Comparison of ENCODE assay signal across 9 cellular contexts in the genomic region with DNA sequence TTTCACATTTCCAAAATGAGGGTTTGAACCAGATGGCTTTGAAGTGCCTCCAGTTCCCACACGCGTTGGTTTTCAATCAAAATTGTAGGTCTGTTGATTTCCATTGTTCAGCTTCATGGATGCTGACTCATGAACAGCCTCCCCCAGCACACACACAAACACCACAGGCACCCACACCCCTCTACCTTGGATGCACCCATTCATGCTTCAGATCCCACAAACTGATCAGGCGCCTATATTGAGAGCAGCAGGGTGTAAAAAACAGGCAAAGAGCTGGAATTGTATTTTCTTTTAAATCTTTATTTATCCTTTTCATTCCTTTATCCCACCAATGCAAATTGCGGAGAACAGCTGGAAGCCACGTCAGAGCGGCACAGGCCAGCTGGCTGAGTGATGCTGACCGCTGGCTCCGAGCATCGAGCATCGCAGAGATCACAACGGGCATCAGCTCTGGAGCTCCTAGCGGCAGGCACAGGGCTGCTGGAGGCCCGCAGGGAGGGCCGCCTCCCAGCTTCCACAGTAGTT. TPM values are rescaled to one million over a fixed set of nuclear protein-coding genes. Genes with fewer than 3 reads are reported as not detected.
DNase-seq lines count a peak whose midpoint lies in the region; ATAC-seq and TF ChIP-seq lines count a peak whose summit lies in the region.
"Had no signal": no experiment of that assay in that cellular context is flagged by ENCODE, and none has a peak within 500 bp of the region (broad histone marks: within the 10 kb centered on the region; RNA-seq: fewer than 3 reads in every experiment).

No MANE protein-coding gene starts in this region.

- H3K4me1 Mint-ChIP-seq in activated naive CD8-positive, alpha-beta T cell treated with anti-CD3 and anti-CD28 coated beads for 36 hours: peaks cover 49% of the 10 kb centered on the region

- no peaks in the 10 kb centered on the region for H3K9me3 Mint-ChIP-seq in activated naive CD8-positive, alpha-beta T cell treated with anti-CD3 and anti-CD28 coated beads for 36 hours

- ATAC-seq in GM18907 (IDR thresholded peaks at IDR 0.05; ENCODE audit: unreplicated experiment) (no peak), GM19023 (IDR thresholded peaks at IDR 0.05; ENCODE audit: unreplicated experiment) (no peak), HG02970 (IDR thresholded peaks at IDR 0.05; ENCODE audit: low FRiP score, unreplicated experiment) (no peak)

- H3K27me3 Mint-ChIP-seq in activated naive CD8-positive, alpha-beta T cell treated with anti-CD3 and anti-CD28 coated beads for 36 hours: no peaks in the 10 kb centered on the region

- in situ Hi-C loops in ACHN (cut with HindIII; ENCODE audit: low pct_ligation_motif_present, low pct_unique_long_range_greater_than_20kb, low sequenced_read_pairs): no loop called here

- no peak overlapping the region for H3K4me3 Mint-ChIP-seq in activated naive CD8-positive, alpha-beta T cell treated with anti-CD3 and anti-CD28 coated beads for 36 hours

- peak overlapping the region; percentile 22 for H3K27ac Mint-ChIP-seq in activated naive CD8-positive, alpha-beta T cell treated with anti-CD3 and anti-CD28 coated beads for 36 hours

- H3K4me3 ChIP-seq in HFF-Myc (replicated peaks; ENCODE audit: low read depth, low read length): no peak overlapping the region

- peaks cover 2% of the 10 kb centered on the region for H3K36me3 Mint-ChIP-seq in activated naive CD8-positive, alpha-beta T cell treated with anti-CD3 and anti-CD28 coated beads for 36 hours

- DNase-seq in ACHN (peak; percentile 20), HFF-Myc (ENCODE audit: extremely low read depth, low read depth) (peak; percentile 27), inferior parietal cortex (ENCODE audit: extremely low spot score) (peak; percentile 46), NAMALWA (ENCODE audit: low spot score) (no peak)
- DNase-seq in activated naive CD8-positive, alpha-beta T cell treated with anti-CD3 and anti-CD28 coated beads for 36 hours: no peak
- DNase-seq: Kasumi-1 had no signal

- no peak for TF ChIP-seq CTCF in HFF-Myc (IDR thresholded peaks at IDR 0.05; ENCODE audit: low read depth, low read length, missing control alignments)

RNA-seq across cellular contexts. Expression of gene TBC1D7, which starts 29.3 kb away (rescaled TPM):
- 10 to 100 TPM; 20.2 to 20.6 TPM for total RNA-seq in activated naive CD8-positive, alpha-beta T cell treated with anti-CD3 and anti-CD28 coated beads for 36 hours

Comparison
In these comparisons a context has a peak if more than half of its experiments do, and no peak if none do; other contexts are left out.
1. DNase-seq: peak in ACHN (single experiment), HFF-Myc (single experiment) and inferior parietal cortex (single experiment); none in activated naive CD8-positive, alpha-beta T cell treated with anti-CD3 and anti-CD28 coated beads for 36 hours (single experiment) and NAMALWA (single experiment).